ENCODE assay signal across 18 cellular contexts in genomic region chr10:117362313-117362712, GRCh38. TPM values are rescaled to one million over a fixed set of nuclear protein-coding genes. Genes with fewer than 3 reads are reported as not detected.
DNase-seq lines count a peak whose midpoint lies in the region; ATAC-seq, FAIRE-seq and TF ChIP-seq lines count a peak whose summit lies in the region.
"Had no signal": no experiment of that assay in that cellular context is flagged by ENCODE, and none has a peak within 500 bp of the region (broad histone marks: within the 10 kb centered on the region; RNA-seq: fewer than 3 reads in every experiment).

No MANE protein-coding gene starts in this region.

- no peak overlapping the region for H3K4me3 ChIP-seq in SJSA1
- H3K4me3 ChIP-seq in colonic mucosa, result no peak overlapping the region
- peak overlapping the region in 1 of 4 donors; percentile 14 for H3K4me3 ChIP-seq in pancreas
- H3K4me3 ChIP-seq in prostate gland, result no peak overlapping the region
- H3K4me3 ChIP-seq: adrenal gland, left lung had no signal

- H3K9me3 ChIP-seq in SJSA1 (replicated peaks) (no peaks in the 10 kb centered on the region), colonic mucosa (no peaks in the 10 kb centered on the region), pancreas (no peaks in the 10 kb centered on the region), prostate gland (no peaks in the 10 kb centered on the region)
- H3K9me3 ChIP-seq: adrenal gland, left lung had no signal

- intact Hi-C loops in colonic mucosa (cut with DNase I) (no loop called here), pancreas (cut with DNase I) (no loop called here), prostate gland (cut with DNase I) (no loop called here)

- no peak for TF ChIP-seq POLR2A in prostate gland (IDR thresholded peaks at IDR 0.05)

- FAIRE-seq in GM19239 (lab: Jason Lieb, UNC), result peak; percentile 8
- peak; percentile 56 for FAIRE-seq in pancreas (lab: Jason Lieb, UNC)
- FAIRE-seq: frontal cortex, urothelium cell line had no signal

- no peak for ATAC-seq in pancreas
- ATAC-seq: left lung, sciatic nerve had no signal

- no peak for TF ChIP-seq CTCF in colonic mucosa (IDR thresholded peaks at IDR 0.05)
- TF ChIP-seq CTCF in pancreas (IDR thresholded peaks at IDR 0.05), result no peak
- TF ChIP-seq CTCF in prostate gland (IDR thresholded peaks at IDR 0.05), result no peak

- H3K36me3 ChIP-seq in SJSA1 (no peaks in the 10 kb centered on the region), colonic mucosa (no peaks in the 10 kb centered on the region), pancreas (no peaks in the 10 kb centered on the region), prostate gland (no peaks in the 10 kb centered on the region)
- H3K36me3 ChIP-seq: adrenal gland, left lung had no signal

- no peak for DNase-seq in GM19239 (ENCODE audit: insufficient read length, low spot score)
- no peak for DNase-seq in SJSA1 (ENCODE audit: low read depth in 1 of 2, low spot score in 2 of 2)
- DNase-seq in colonic mucosa, result no peak
- no peak for DNase-seq in pancreas
- no peak for DNase-seq in stimulated activated CD4-positive, alpha-beta T cell treated with anti-CD3 and anti-CD28 coated beads, Interleukin-12 subunit alpha, Interleukin-12 subunit beta, amount 100 ng/mL, for 4 hours
- no peak for DNase-seq in NCI-H82 (lab: John Stamatoyannopoulos, UW)
- no peak for DNase-seq in OCI-M1 (lab: John Stamatoyannopoulos, UW)
- no peak for DNase-seq in prostate gland (ENCODE audit: low spot score)
- DNase-seq: activated CD4-positive, CD25-positive, alpha-beta regulatory T cell treated with anti-CD3 and anti-CD28 coated beads, Interleukin-2, amount 50 U/mL, for 72 hours; activated CD8-positive, alpha-beta memory T cell treated with anti-CD3 and anti-CD28 coated beads, Interleukin-2, amount 10 ng/mL, durations not matched to agents 7 days and 5 days; adrenal gland; COR-L47; left lung; NCI-H2029; T1000 had no signal

- H3K27me3 ChIP-seq in SJSA1 (replicated peaks), result no peaks in the 10 kb centered on the region
- H3K27me3 ChIP-seq in colonic mucosa, result no peaks in the 10 kb centered on the region
- H3K27me3 ChIP-seq in pancreas, result no peaks in the 10 kb centered on the region
- no peaks in the 10 kb centered on the region for H3K27me3 ChIP-seq in prostate gland (replicated peaks; ENCODE audit: insufficient read depth)
- H3K27me3 ChIP-seq: adrenal gland, left lung had no signal

- no peak overlapping the region for H3K9ac ChIP-seq in colonic mucosa (ENCODE audit: low read depth in 2 of 2, low read length in 2 of 2)

- H3K27ac ChIP-seq in SJSA1 (peak overlapping the region; percentile 25; the same call in 1 of the 2 replicates), colonic mucosa (peak overlapping the region; percentile 47), pancreas (peak overlapping the region in 2 of 4 donors; percentile 72 to 92), prostate gland (no peak overlapping the region)
- H3K27ac ChIP-seq: adrenal gland, left lung had no signal

- H3K4me1 ChIP-seq in SJSA1 (replicated peaks) (peaks cover 49% of the 10 kb centered on the region), colonic mucosa (no peaks in the 10 kb centered on the region), pancreas (peaks cover 46 to 73% (median 70%) of the 10 kb centered on the region in 3 donors), prostate gland (replicated peaks) (peaks cover 4% of the 10 kb centered on the region)

RNA-seq across cellular contexts. Expression of gene PDZD8, which starts 12.9 kb away (rescaled TPM):
- total RNA-seq in SJSA1 (2014; rRNA removed; shearing (Covaris generic)), result 17.9 and 21.2 TPM in 2 replicates
- total RNA-seq in colonic mucosa (10 to 100 TPM; 68.5 to 82.0 TPM), pancreas (10 to 100 TPM; 29.4 to 55.9 (median 42.9) TPM), prostate gland (10 to 100 TPM; 22.7 to 38.7 TPM)
- 1 to 10 TPM; 4.6 to 7.6 TPM for polyA plus RNA-seq in pancreas

Comparison
In these comparisons a context has a peak if more than half of its experiments do, and no peak if none do; other contexts are left out.
1. H3K27ac ChIP-seq: peak in SJSA1 (single experiment) and colonic mucosa (single experiment); none in prostate gland (0 of 2).